20 cellular contexts compared by ENCODE assay signal in the genomic region with DNA sequence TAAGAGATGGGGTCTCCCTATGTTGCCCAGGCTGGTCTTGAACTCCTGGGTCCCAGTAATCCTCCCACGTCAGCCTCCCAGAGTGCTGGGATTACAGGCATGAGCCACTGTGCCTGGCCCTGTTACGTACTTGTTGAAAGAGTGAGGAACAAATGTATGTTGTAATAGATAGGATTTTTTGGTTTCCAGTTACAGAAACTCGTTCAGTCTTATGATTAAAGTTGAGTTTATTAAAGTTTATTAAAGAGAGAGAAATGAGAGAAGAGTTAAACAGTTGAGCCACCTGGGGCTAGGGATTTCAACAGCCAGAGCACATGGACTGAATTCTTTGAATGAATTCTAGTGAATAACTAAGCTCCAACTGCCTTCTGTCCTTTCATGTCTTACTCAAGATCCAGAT.
A peak's percentile ranks its signal among the peaks of the same experiment; 100 is the strongest.
DNase-seq lines count a peak whose midpoint lies in the region; ATAC-seq and TF ChIP-seq lines count a peak whose summit lies in the region.
"Had no signal": no experiment of that assay in that cellular context is flagged by ENCODE, and none has a peak within 500 bp of the region (broad histone marks: within the 10 kb centered on the region; RNA-seq: fewer than 3 reads in every experiment).

No MANE protein-coding gene starts in this region.

- peaks cover 32% of the 10 kb centered on the region for H3K4me1 ChIP-seq in Loucy (ENCODE audit: insufficient read depth, low read length, poor library complexity, severe bottlenecking)

- H3K27ac Mint-ChIP-seq in T-helper 1 cell treated with Interleukin-12 subunit alpha and Interleukin-12 subunit beta and Interleukin-4 antibody, amounts not matched to agents 30 μg/mL and 1 μg/mL, for 36 hours: peak overlapping the region; percentile 36
- peak overlapping the region; percentile 40 for H3K27ac Mint-ChIP-seq in stimulated activated memory B cell treated with anti-CD40 and anti-IgM and Interleukin-4, amounts not matched to agents 10 μg/mL and 1 μg/mL and 100 μg/mL, for 72 hours

- H2AFZ ChIP-seq in Loucy (ENCODE audit: low read length): no peak overlapping the region

- H3K36me3 ChIP-seq in Loucy (ENCODE audit: insufficient read depth, low read length): peaks cover 11% of the 10 kb centered on the region; the same call in 1 of the 2 replicates

- no peaks in the 10 kb centered on the region for H3K9me3 ChIP-seq in Loucy (ENCODE audit: insufficient read depth, low read depth, low read length)
- H3K9me3 ChIP-seq: BLaER1 treated with 17β-estradiol and CSF1 and Interleukin-3, amounts not matched to agents 10 nM and 100 nM; SJSA1 had no signal

- H3K9ac ChIP-seq in Loucy (ENCODE audit: low read depth, low read length, poor library complexity, severe bottlenecking): no peak overlapping the region
- H3K9ac ChIP-seq: BLaER1 treated with 17β-estradiol and CSF1 and Interleukin-3, amounts not matched to agents 10 nM and 100 nM had no signal

- no peaks in the 10 kb centered on the region for H3K9me2 ChIP-seq in Loucy (replicated peaks; ENCODE audit: low read depth, low read length)

- no peaks in the 10 kb centered on the region for H3K27me3 ChIP-seq in Loucy (ENCODE audit: insufficient read depth, low read length, poor library complexity, severe bottlenecking)
- H3K27me3 ChIP-seq: BLaER1 treated with 17β-estradiol and CSF1 and Interleukin-3, amounts not matched to agents 10 nM and 100 nM; SJSA1 had no signal

- DNase-seq in T-helper 1 cell (no peak), iris pigment epithelial cell (ENCODE audit: low read depth) (peak; percentile 53)
- DNase-seq: ACHN, MM.1S, NCI-H1048, NCI-H1417 treated with DMSO at 0.1 percent for 48 hours, NCI-H187, NCI-H446, NCI-H526, OCI-M1 had no signal

- peaks cover 68% of the 10 kb centered on the region for H3K79me2 ChIP-seq in Loucy (ENCODE audit: insufficient read depth, low read length)

- H3K9me3 Mint-ChIP-seq in T-helper 1 cell treated with Interleukin-12 subunit alpha and Interleukin-12 subunit beta and Interleukin-4 antibody, amounts not matched to agents 30 μg/mL and 1 μg/mL, for 36 hours: no peaks in the 10 kb centered on the region
- no peaks in the 10 kb centered on the region for H3K9me3 Mint-ChIP-seq in stimulated activated memory B cell treated with anti-CD40 and anti-IgM and Interleukin-4, amounts not matched to agents 10 μg/mL and 1 μg/mL and 100 μg/mL, for 72 hours

- no peaks in the 10 kb centered on the region for H3F3A ChIP-seq in Loucy (ENCODE audit: low read depth)

- ATAC-seq in stimulated activated memory B cell treated with anti-CD40 and anti-IgM and Interleukin-4, amounts not matched to agents 10 μg/mL and 1 μg/mL and 100 μg/mL, for 72 hours: no peak
- no peak for ATAC-seq in GM18502 (IDR thresholded peaks at IDR 0.05; ENCODE audit: poor library complexity, unreplicated experiment)
- ATAC-seq in GM21619 (IDR thresholded peaks at IDR 0.05; ENCODE audit: unreplicated experiment): no peak
- ATAC-seq in HG03135 (IDR thresholded peaks at IDR 0.05; ENCODE audit: unreplicated experiment): no peak
- ATAC-seq: HCT116, Right ventricle myocardium inferior had no signal

- no peak overlapping the region for H3K4me3 Mint-ChIP-seq in T-helper 1 cell treated with Interleukin-12 subunit alpha and Interleukin-12 subunit beta and Interleukin-4 antibody, amounts not matched to agents 30 μg/mL and 1 μg/mL, for 36 hours
- no peak overlapping the region for H3K4me3 Mint-ChIP-seq in stimulated activated memory B cell treated with anti-CD40 and anti-IgM and Interleukin-4, amounts not matched to agents 10 μg/mL and 1 μg/mL and 100 μg/mL, for 72 hours

- H3K4me1 Mint-ChIP-seq in T-helper 1 cell treated with Interleukin-12 subunit alpha and Interleukin-12 subunit beta and Interleukin-4 antibody, amounts not matched to agents 30 μg/mL and 1 μg/mL, for 36 hours (ENCODE audit: low read depth): peaks cover 23% of the 10 kb centered on the region
- peaks cover 42% of the 10 kb centered on the region for H3K4me1 Mint-ChIP-seq in stimulated activated memory B cell treated with anti-CD40 and anti-IgM and Interleukin-4, amounts not matched to agents 10 μg/mL and 1 μg/mL and 100 μg/mL, for 72 hours

- H3K36me3 Mint-ChIP-seq in T-helper 1 cell treated with Interleukin-12 subunit alpha and Interleukin-12 subunit beta and Interleukin-4 antibody, amounts not matched to agents 30 μg/mL and 1 μg/mL, for 36 hours (ENCODE audit: low read depth): peaks cover 30% of the 10 kb centered on the region
- peaks cover 42% of the 10 kb centered on the region for H3K36me3 Mint-ChIP-seq in stimulated activated memory B cell treated with anti-CD40 and anti-IgM and Interleukin-4, amounts not matched to agents 10 μg/mL and 1 μg/mL and 100 μg/mL, for 72 hours

- no peak for TF ChIP-seq CTCF in Loucy (conservative IDR thresholded peaks at IDR 0.05; ENCODE audit: low read length)

- peak overlapping the region; percentile 22 for H3K4me2 ChIP-seq in Loucy (ENCODE audit: low read depth, low read length, poor library complexity, severe bottlenecking)
- H3K4me2 ChIP-seq: BLaER1 treated with 17β-estradiol and CSF1 and Interleukin-3, amounts not matched to agents 10 nM and 100 nM had no signal

- H3K27me3 Mint-ChIP-seq in T-helper 1 cell treated with Interleukin-12 subunit alpha and Interleukin-12 subunit beta and Interleukin-4 antibody, amounts not matched to agents 30 μg/mL and 1 μg/mL, for 36 hours (ENCODE audit: low read depth): no peaks in the 10 kb centered on the region
- no peaks in the 10 kb centered on the region for H3K27me3 Mint-ChIP-seq in stimulated activated memory B cell treated with anti-CD40 and anti-IgM and Interleukin-4, amounts not matched to agents 10 μg/mL and 1 μg/mL and 100 μg/mL, for 72 hours

- H3K4me3 ChIP-seq in Loucy (ENCODE audit: low read length, poor library complexity, severe bottlenecking): no peak overlapping the region
- H3K4me3 ChIP-seq: BLaER1 treated with 17β-estradiol and CSF1 and Interleukin-3, amounts not matched to agents 10 nM and 100 nM; SJSA1 had no signal

- H4K20me1 ChIP-seq in Loucy (ENCODE audit: insufficient read depth, low read length, poor library complexity, severe bottlenecking): no peaks in the 10 kb centered on the region
